Comparison of ENCODE assay signal across 8 cellular contexts in the genomic region with DNA sequence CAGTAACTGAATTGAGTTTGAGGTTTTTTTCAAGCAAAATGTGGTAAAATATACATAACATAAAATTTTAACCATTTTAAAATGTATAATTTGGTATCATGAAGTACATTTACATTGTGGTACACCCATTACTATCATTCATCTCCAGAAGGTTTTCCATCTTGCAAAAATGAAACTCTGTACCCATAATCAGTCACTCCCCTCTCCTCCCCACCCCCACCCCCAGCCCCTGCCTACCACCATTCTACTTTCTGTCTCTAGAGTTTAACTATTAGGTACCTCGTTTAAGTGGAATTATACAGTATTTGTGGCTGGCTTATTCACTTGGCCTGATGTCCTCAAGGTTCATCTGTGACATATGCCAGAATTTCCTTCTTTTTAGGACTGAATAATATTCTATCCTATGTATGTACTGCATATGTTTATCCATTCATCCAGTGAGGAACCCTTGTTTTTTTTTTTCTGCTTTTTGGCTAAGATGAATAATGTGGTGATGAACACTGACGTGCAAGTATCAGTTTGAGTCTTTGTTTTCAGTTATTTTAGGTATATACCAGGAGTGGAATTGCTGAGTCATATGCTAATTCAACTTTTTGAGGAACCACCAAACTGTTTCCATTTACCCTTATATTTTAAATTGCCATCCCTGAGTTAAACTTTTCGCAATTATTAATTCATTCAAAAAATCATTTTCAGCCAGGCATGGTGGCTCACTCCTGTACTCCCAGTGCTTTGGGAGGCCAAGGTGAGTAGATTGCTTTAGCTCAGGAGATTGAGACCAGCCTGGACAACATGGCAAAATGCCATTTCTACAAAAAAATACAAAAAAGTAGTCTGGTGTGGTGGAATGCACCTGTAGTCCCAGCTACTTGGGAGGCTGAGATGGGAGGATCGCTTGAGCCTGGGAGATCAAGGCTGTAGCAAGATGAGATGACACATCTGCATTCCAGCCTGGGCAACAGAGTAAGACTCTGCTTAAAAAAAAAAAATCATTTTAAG.
DNase-seq lines count a peak whose midpoint lies in the region; ATAC-seq and TF ChIP-seq lines count a peak whose summit lies in the region.

No MANE protein-coding gene starts in this region.

- H3K36me3 ChIP-seq in Loucy (ENCODE audit: insufficient read depth, low read length) (no peaks in the 10 kb centered on the region), mammary epithelial cell (ENCODE audit: insufficient read depth, low read length) (peaks cover 15% of the 10 kb centered on the region)

- H3K9me3 ChIP-seq in Loucy (ENCODE audit: insufficient read depth, low read depth, low read length) (no peaks in the 10 kb centered on the region), mammary epithelial cell (replicated peaks; ENCODE audit: insufficient read depth, low read length) (no peaks in the 10 kb centered on the region)

- H3K27me3 ChIP-seq in Loucy (ENCODE audit: insufficient read depth, low read length, poor library complexity, severe bottlenecking) = no peaks in the 10 kb centered on the region
- H3K27me3 ChIP-seq in mammary epithelial cell (ENCODE audit: insufficient read depth, low read length) = no peaks in the 10 kb centered on the region

- no TSS peak for BruUV-seq in mammary epithelial cell (replicated peaks; lab: Mats Ljungman, UMichigan)

- H3K4me1 ChIP-seq in Loucy (ENCODE audit: insufficient read depth, low read length, poor library complexity, severe bottlenecking) (peaks cover 31% of the 10 kb centered on the region), mammary epithelial cell (ENCODE audit: insufficient read depth, low read length) (peaks cover 79% of the 10 kb centered on the region)

- 75% methylated on average over 4 of the region's 4 CpGs for WGBS in mammary epithelial cell (ENCODE audit: low coverage, missing lambda C conversion rate)

- TF ChIP-seq CTCF in GM13976 (IDR thresholded peaks at IDR 0.05; ENCODE audit: borderline replicate concordance, control extremely low read depth, extremely low read depth, insufficient read depth, missing control alignments) (no peak), Loucy (conservative IDR thresholded peaks at IDR 0.05; ENCODE audit: low read length) (no peak), mammary epithelial cell (conservative IDR thresholded peaks at IDR 0.05 in 1 of 2, IDR thresholded peaks at IDR 0.05 in 1 of 2; ENCODE audit: extremely low read depth in 1 of 2, insufficient read depth in 1 of 2, low read depth in 1 of 2, low read length in 2 of 2) (no peak)

- H3F3A ChIP-seq in Loucy (ENCODE audit: low read depth) = no peaks in the 10 kb centered on the region

- H3K79me2 ChIP-seq in Loucy (ENCODE audit: insufficient read depth, low read length) (no peaks in the 10 kb centered on the region), mammary epithelial cell (ENCODE audit: insufficient read depth, low read length) (peaks cover 66% of the 10 kb centered on the region)

- H3K9me2 ChIP-seq in Loucy (replicated peaks; ENCODE audit: low read depth, low read length) = no peaks in the 10 kb centered on the region

- CTCF ChIA-PET in mammary epithelial cell (lab: Charles Lee; ENCODE audit: low non-redundant PET) = no interaction called here

- peak overlapping the region; percentile 99 for H3K27ac ChIP-seq in mammary epithelial cell (ENCODE audit: insufficient read depth, low read depth, low read length)

- ATAC-seq in GM21737 (IDR thresholded peaks at IDR 0.05; ENCODE audit: unreplicated experiment) = peak; percentile 81
- no peak for ATAC-seq in left colon

- dilution Hi-C loops in mammary epithelial cell (cut with HindIII; ENCODE audit: low sequenced_read_pairs) = no loop called here

- no peak overlapping the region for H3K4me3 ChIP-seq in Loucy (ENCODE audit: low read length, poor library complexity, severe bottlenecking)
- H3K4me3 ChIP-seq in mammary epithelial cell (replicated peaks in 1 of 3; ENCODE audit: insufficient read depth in 1 of 3, low read depth in 2 of 3, low read length in 3 of 3) = no peak overlapping the region

- H3K4me2 ChIP-seq in Loucy (ENCODE audit: low read depth, low read length, poor library complexity, severe bottlenecking) = peak overlapping the region; percentile 26
- peak overlapping the region; percentile 17 for H3K4me2 ChIP-seq in mammary epithelial cell (ENCODE audit: insufficient read depth, low read depth, low read length)

- H2AFZ ChIP-seq in Loucy (ENCODE audit: low read length) = no peak overlapping the region
- H2AFZ ChIP-seq in mammary epithelial cell (ENCODE audit: low read depth, low read length) = no peak overlapping the region

- H3K9ac ChIP-seq in Loucy (ENCODE audit: low read depth, low read length, poor library complexity, severe bottlenecking) = no peak overlapping the region
- peak overlapping the region; percentile 52 for H3K9ac ChIP-seq in mammary epithelial cell (ENCODE audit: insufficient read depth, low read length)

- H4K20me1 ChIP-seq in Loucy (ENCODE audit: insufficient read depth, low read length, poor library complexity, severe bottlenecking) (no peaks in the 10 kb centered on the region), mammary epithelial cell (ENCODE audit: insufficient read depth, low read length) (no peaks in the 10 kb centered on the region)

- intact Hi-C loops in mammary epithelial cell (cut with micrococcal nuclease) (no loop called here), left colon (cut with DNase I, micrococcal nuclease) (no loop called here)

- in situ Hi-C loops in GM13976 (cut with MboI; ENCODE audit: low sequenced_read_pairs, unreplicated experiment) (no loop called here), mammary epithelial cell (cut with MboI; ENCODE audit: low sequenced_read_pairs in 2 of 2) (no loop called here)

- DNase-seq in GM13976 (ENCODE audit: low spot score) = peak; percentile 48
- DNase-seq in mammary epithelial cell = peak; percentile 86
- no peak for DNase-seq in NK-92 treated with Interleukin-12 subunit alpha and Interleukin-12 subunit beta, amount 100 ng/mL, for 24 hours (lab: John Stamatoyannopoulos, UW)
- no peak for DNase-seq in left colon
- DNase-seq in kidney glomerular epithelial cell (lab: John Stamatoyannopoulos, UW) = no peak
- DNase-seq in COLO668 (lab: John Stamatoyannopoulos, UW; ENCODE audit: unreplicated experiment) = no peak

Comparison
In these comparisons a context has a peak if more than half of its experiments do, and no peak if none do; other contexts are left out.
1. DNase-seq: peak in GM13976 (single experiment) and mammary epithelial cell (single experiment); none in NK-92 treated with Interleukin-12 subunit alpha and Interleukin-12 subunit beta, amount 100 ng/mL, for 24 hours (single experiment), left colon (0 of 2), kidney glomerular epithelial cell (single experiment) and COLO668 (single experiment).